Comparison of ENCODE assay signal across 2 cellular contexts in genomic region chr1:39596163-39596562, GRCh38.
TF ChIP-seq lines count a peak whose summit lies in the region.

No MANE protein-coding gene starts in this region.

TF ChIP-seq in GM12891, 5 proteins besides CTCF, POLR2A, EP300 and RAD21:
- TF ChIP-seq POU2F2 (IDR thresholded peaks at IDR 0.05; ENCODE audit: low read depth, low read length) = no peak
- no peak for TF ChIP-seq PAX5 (IDR thresholded peaks at IDR 0.05; ENCODE audit: insufficient read depth, low read length, severe bottlenecking)
- no peak for TF ChIP-seq POLR2AphosphoS5 (IDR thresholded peaks at IDR 0.05; ENCODE audit: low read depth, low read length)
- TF ChIP-seq TAF1 (IDR thresholded peaks at IDR 0.05; ENCODE audit: low read depth, low read length) = no peak
- TF ChIP-seq SPI1 (IDR thresholded peaks at IDR 0.05; ENCODE audit: low read depth, low read length) = no peak

TF ChIP-seq in K562, 482 proteins besides CTCF, POLR2A, EP300 and RAD21:
- no peak for TF ChIP-seq DMBX1 (CRISPR knock-in tag; IDR thresholded peaks at IDR 0.05; ENCODE audit: borderline replicate concordance)
- TF ChIP-seq, protein P1, sequence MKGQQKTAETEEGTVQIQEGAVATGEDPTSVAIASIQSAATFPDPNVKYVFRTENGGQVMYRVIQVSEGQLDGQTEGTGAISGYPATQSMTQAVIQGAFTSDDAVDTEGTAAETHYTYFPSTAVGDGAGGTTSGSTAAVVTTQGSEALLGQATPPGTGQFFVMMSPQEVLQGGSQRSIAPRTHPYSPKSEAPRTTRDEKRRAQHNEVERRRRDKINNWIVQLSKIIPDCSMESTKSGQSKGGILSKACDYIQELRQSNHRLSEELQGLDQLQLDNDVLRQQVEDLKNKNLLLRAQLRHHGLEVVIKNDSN (CRISPR knock-in tag; IDR thresholded peaks at IDR 0.05) = 0 out of 2 replicates have a peak, but pooled peaks have one; percentile 16
- no peak for TF ChIP-seq KDM4B (IDR thresholded peaks at IDR 0.05; ENCODE audit: borderline replicate concordance in 2 of 2, low read depth in 1 of 2)
- TF ChIP-seq ZNF436 (CRISPR knock-in tag; IDR thresholded peaks at IDR 0.05) = no peak
- TF ChIP-seq CHD2 (IDR thresholded peaks at IDR 0.05; ENCODE audit: low read depth, low read length) = no peak
- TF ChIP-seq SRSF3 (IDR thresholded peaks at IDR 0.05; ENCODE audit: insufficient read depth, low read length) = no peak
- TF ChIP-seq POLR2B (IDR thresholded peaks at IDR 0.05; ENCODE audit: low read depth, partially characterized antibody) = no peak
- no peak for TF ChIP-seq THAP12 (CRISPR knock-in tag; IDR thresholded peaks at IDR 0.05)
- TF ChIP-seq L3MBTL2 (IDR thresholded peaks at IDR 0.05) = peak; percentile 66
- TF ChIP-seq, protein P2, sequence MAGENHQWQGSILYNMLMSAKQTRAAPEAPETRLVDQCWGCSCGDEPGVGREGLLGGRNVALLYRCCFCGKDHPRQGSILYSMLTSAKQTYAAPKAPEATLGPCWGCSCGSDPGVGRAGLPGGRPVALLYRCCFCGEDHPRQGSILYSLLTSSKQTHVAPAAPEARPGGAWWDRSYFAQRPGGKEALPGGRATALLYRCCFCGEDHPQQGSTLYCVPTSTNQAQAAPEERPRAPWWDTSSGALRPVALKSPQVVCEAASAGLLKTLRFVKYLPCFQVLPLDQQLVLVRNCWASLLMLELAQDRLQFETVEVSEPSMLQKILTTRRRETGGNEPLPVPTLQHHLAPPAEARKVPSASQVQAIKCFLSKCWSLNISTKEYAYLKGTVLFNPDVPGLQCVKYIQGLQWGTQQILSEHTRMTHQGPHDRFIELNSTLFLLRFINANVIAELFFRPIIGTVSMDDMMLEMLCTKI (IDR thresholded peaks at IDR 0.05; ENCODE audit: partially characterized antibody) = no peak
- TF ChIP-seq RREB1 (CRISPR knock-in tag; IDR thresholded peaks at IDR 0.05) = no peak
- TF ChIP-seq NR1H2 (CRISPR knock-in tag; IDR thresholded peaks at IDR 0.05) = no peak
- peak; percentile 50; the same call in 1 of the 2 replicates for TF ChIP-seq MAX (CRISPR knock-in tag; IDR thresholded peaks at IDR 0.05)
- peak; percentile 82 for TF ChIP-seq BHLHE40 (IDR thresholded peaks at IDR 0.05; ENCODE audit: low read length)
- TF ChIP-seq CBFA2T2 (conservative IDR thresholded peaks at IDR 0.05) = no peak
- no peak for TF ChIP-seq TEAD4 (IDR thresholded peaks at IDR 0.05; ENCODE audit: low read length)
- 0 out of 2 replicates have a peak, but pooled peaks have one; percentile 47 for TF ChIP-seq TEAD4 (CRISPR knock-in tag; IDR thresholded peaks at IDR 0.05; ENCODE audit: borderline replicate concordance)
- no peak for TF ChIP-seq DDX20 (tag; IDR thresholded peaks at IDR 0.05; ENCODE audit: low read depth)
- TF ChIP-seq E2F1 (CRISPR knock-in tag; IDR thresholded peaks at IDR 0.05) = no peak
- TF ChIP-seq, protein P3, sequence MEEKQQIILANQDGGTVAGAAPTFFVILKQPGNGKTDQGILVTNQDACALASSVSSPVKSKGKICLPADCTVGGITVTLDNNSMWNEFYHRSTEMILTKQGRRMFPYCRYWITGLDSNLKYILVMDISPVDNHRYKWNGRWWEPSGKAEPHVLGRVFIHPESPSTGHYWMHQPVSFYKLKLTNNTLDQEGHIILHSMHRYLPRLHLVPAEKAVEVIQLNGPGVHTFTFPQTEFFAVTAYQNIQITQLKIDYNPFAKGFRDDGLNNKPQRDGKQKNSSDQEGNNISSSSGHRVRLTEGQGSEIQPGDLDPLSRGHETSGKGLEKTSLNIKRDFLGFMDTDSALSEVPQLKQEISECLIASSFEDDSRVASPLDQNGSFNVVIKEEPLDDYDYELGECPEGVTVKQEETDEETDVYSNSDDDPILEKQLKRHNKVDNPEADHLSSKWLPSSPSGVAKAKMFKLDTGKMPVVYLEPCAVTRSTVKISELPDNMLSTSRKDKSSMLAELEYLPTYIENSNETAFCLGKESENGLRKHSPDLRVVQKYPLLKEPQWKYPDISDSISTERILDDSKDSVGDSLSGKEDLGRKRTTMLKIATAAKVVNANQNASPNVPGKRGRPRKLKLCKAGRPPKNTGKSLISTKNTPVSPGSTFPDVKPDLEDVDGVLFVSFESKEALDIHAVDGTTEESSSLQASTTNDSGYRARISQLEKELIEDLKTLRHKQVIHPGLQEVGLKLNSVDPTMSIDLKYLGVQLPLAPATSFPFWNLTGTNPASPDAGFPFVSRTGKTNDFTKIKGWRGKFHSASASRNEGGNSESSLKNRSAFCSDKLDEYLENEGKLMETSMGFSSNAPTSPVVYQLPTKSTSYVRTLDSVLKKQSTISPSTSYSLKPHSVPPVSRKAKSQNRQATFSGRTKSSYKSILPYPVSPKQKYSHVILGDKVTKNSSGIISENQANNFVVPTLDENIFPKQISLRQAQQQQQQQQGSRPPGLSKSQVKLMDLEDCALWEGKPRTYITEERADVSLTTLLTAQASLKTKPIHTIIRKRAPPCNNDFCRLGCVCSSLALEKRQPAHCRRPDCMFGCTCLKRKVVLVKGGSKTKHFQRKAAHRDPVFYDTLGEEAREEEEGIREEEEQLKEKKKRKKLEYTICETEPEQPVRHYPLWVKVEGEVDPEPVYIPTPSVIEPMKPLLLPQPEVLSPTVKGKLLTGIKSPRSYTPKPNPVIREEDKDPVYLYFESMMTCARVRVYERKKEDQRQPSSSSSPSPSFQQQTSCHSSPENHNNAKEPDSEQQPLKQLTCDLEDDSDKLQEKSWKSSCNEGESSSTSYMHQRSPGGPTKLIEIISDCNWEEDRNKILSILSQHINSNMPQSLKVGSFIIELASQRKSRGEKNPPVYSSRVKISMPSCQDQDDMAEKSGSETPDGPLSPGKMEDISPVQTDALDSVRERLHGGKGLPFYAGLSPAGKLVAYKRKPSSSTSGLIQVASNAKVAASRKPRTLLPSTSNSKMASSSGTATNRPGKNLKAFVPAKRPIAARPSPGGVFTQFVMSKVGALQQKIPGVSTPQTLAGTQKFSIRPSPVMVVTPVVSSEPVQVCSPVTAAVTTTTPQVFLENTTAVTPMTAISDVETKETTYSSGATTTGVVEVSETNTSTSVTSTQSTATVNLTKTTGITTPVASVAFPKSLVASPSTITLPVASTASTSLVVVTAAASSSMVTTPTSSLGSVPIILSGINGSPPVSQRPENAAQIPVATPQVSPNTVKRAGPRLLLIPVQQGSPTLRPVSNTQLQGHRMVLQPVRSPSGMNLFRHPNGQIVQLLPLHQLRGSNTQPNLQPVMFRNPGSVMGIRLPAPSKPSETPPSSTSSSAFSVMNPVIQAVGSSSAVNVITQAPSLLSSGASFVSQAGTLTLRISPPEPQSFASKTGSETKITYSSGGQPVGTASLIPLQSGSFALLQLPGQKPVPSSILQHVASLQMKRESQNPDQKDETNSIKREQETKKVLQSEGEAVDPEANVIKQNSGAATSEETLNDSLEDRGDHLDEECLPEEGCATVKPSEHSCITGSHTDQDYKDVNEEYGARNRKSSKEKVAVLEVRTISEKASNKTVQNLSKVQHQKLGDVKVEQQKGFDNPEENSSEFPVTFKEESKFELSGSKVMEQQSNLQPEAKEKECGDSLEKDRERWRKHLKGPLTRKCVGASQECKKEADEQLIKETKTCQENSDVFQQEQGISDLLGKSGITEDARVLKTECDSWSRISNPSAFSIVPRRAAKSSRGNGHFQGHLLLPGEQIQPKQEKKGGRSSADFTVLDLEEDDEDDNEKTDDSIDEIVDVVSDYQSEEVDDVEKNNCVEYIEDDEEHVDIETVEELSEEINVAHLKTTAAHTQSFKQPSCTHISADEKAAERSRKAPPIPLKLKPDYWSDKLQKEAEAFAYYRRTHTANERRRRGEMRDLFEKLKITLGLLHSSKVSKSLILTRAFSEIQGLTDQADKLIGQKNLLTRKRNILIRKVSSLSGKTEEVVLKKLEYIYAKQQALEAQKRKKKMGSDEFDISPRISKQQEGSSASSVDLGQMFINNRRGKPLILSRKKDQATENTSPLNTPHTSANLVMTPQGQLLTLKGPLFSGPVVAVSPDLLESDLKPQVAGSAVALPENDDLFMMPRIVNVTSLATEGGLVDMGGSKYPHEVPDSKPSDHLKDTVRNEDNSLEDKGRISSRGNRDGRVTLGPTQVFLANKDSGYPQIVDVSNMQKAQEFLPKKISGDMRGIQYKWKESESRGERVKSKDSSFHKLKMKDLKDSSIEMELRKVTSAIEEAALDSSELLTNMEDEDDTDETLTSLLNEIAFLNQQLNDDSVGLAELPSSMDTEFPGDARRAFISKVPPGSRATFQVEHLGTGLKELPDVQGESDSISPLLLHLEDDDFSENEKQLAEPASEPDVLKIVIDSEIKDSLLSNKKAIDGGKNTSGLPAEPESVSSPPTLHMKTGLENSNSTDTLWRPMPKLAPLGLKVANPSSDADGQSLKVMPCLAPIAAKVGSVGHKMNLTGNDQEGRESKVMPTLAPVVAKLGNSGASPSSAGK (IDR thresholded peaks at IDR 0.05) = peak; percentile 56; the same call in 1 of the 2 replicates
- TF ChIP-seq ZBTB7A (IDR thresholded peaks at IDR 0.05; ENCODE audit: borderline replicate concordance, control insufficient read depth, low read depth, low read length) = no peak
